Comparison of ENCODE assay signal across 16 cellular contexts in the genomic region with DNA sequence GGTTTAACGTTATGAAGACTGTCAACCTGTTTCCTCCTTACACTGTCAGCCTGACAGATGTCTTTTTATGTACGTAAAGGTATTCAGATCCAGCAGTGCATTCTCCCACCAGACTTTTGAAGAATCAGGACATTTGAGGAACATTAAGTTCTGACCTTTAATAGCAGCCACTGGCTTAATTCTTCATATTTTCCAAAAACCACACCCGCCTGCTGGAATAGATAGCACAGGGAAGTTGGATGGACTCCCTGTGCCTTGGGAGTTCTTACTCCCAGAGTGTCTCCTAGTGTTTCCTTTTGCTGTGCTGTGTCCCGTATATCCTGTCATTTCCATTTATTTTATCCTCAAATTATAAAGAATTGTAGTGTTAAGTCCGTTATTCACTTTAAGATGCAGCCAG.
A peak's percentile ranks its signal among the peaks of the same experiment; 100 is the strongest.
DNase-seq lines count a peak whose midpoint lies in the region; ATAC-seq and TF ChIP-seq lines count a peak whose summit lies in the region.
"Had no signal": no experiment of that assay in that cellular context is flagged by ENCODE, and none has a peak within 500 bp of the region (broad histone marks: within the 10 kb centered on the region; RNA-seq: fewer than 3 reads in every experiment).

No MANE protein-coding gene starts in this region.

- TF ChIP-seq EP300 in upper lobe of left lung (IDR thresholded peaks at IDR 0.05), result peak in 2 of 4 donors; percentile 87 to 90

- H3K36me3 Mint-ChIP-seq in activated CD4-positive, alpha-beta T cell treated with anti-CD3 and anti-CD28 coated beads, Interleukin-2, amount 10 ng/mL, durations not matched to agents 7 days and 5 days (ENCODE audit: low read depth), result peaks cover 6% of the 10 kb centered on the region
- no peaks in the 10 kb centered on the region for H3K36me3 Mint-ChIP-seq in type B pancreatic cell
- H3K36me3 Mint-ChIP-seq: neural progenitor cell had no signal

- no peak for DNase-seq in activated CD4-positive, alpha-beta T cell treated with anti-CD3 and anti-CD28 coated beads, Interleukin-2, amount 10 ng/mL, durations not matched to agents 7 days and 5 days
- DNase-seq in activated CD4-positive, alpha-beta T cell treated with anti-CD3 and anti-CD28 coated beads, Interleukin-2, amount 50 U/mL, for 48 hours, result no peak
- no peak for DNase-seq in right atrium auricular region (ENCODE audit: low spot score)
- no peak for DNase-seq in upper lobe of left lung
- DNase-seq in hypothalamus (lab: John Stamatoyannopoulos, UW), result no peak
- no peak for DNase-seq in type B pancreatic cell (ENCODE audit: extremely low spot score, unreplicated experiment)
- no peak for DNase-seq in RKO (ENCODE audit: low spot score)
- DNase-seq: brain microvascular endothelial cell, DMS79 treated with DMSO at 0.1 percent for 48 hours, NCI-H1694 treated with DMSO at 0.1 percent for 48 hours, NCI-H510A, SW 1271 had no signal

- TF ChIP-seq POLR2A in upper lobe of left lung (IDR thresholded peaks at IDR 0.05), result no peak

- H3K4me2 ChIP-seq in parathyroid adenoma (ENCODE audit: low read length), result peak overlapping the region; percentile 6
- H3K4me2 ChIP-seq: neural progenitor cell had no signal

- TF ChIP-seq CTCF in right atrium auricular region (IDR thresholded peaks at IDR 0.05), result no peak
- no peak for TF ChIP-seq CTCF in parathyroid adenoma (IDR thresholded peaks at IDR 0.05)
- TF ChIP-seq CTCF in upper lobe of left lung (IDR thresholded peaks at IDR 0.05), result no peak
- TF ChIP-seq CTCF in type B pancreatic cell (conservative IDR thresholded peaks at IDR 0.05), result no peak

- peaks cover 28% of the 10 kb centered on the region for H3K4me1 Mint-ChIP-seq in activated CD4-positive, alpha-beta T cell treated with anti-CD3 and anti-CD28 coated beads, Interleukin-2, amount 10 ng/mL, durations not matched to agents 7 days and 5 days
- H3K4me1 Mint-ChIP-seq in type B pancreatic cell (ENCODE audit: unreplicated experiment), result peaks cover 46% of the 10 kb centered on the region

- H3K27ac Mint-ChIP-seq in activated CD4-positive, alpha-beta T cell treated with anti-CD3 and anti-CD28 coated beads, Interleukin-2, amount 10 ng/mL, durations not matched to agents 7 days and 5 days, result peak overlapping the region; percentile 20
- no peak overlapping the region for H3K27ac Mint-ChIP-seq in type B pancreatic cell

- CTCF ChIA-PET in activated CD4-positive, alpha-beta T cell treated with anti-CD3 and anti-CD28 coated beads, Interleukin-2, amount 10 ng/mL, durations not matched to agents 7 days and 5 days (lab: Charles Lee), result no interaction called here

- POLR2A ChIA-PET in activated CD4-positive, alpha-beta T cell treated with anti-CD3 and anti-CD28 coated beads, Interleukin-2, amount 10 ng/mL, durations not matched to agents 7 days and 5 days (lab: Charles Lee), result no interaction called here

- H3K27me3 Mint-ChIP-seq in activated CD4-positive, alpha-beta T cell treated with anti-CD3 and anti-CD28 coated beads, Interleukin-2, amount 10 ng/mL, durations not matched to agents 7 days and 5 days, result no peaks in the 10 kb centered on the region
- no peaks in the 10 kb centered on the region for H3K27me3 Mint-ChIP-seq in type B pancreatic cell

- no peaks in the 10 kb centered on the region for H3K36me3 ChIP-seq in right atrium auricular region
- H3K36me3 ChIP-seq in parathyroid adenoma (ENCODE audit: control insufficient read depth, insufficient read depth, low read length), result no peaks in the 10 kb centered on the region
- no peaks in the 10 kb centered on the region for H3K36me3 ChIP-seq in upper lobe of left lung
- H3K36me3 ChIP-seq: brain microvascular endothelial cell, HAP-1, neural progenitor cell had no signal

- no peak overlapping the region for H3K4me3 Mint-ChIP-seq in activated CD4-positive, alpha-beta T cell treated with anti-CD3 and anti-CD28 coated beads, Interleukin-2, amount 10 ng/mL, durations not matched to agents 7 days and 5 days
- H3K4me3 Mint-ChIP-seq in type B pancreatic cell, result no peak overlapping the region
- H3K4me3 Mint-ChIP-seq: neural progenitor cell had no signal

- H3K27me3 ChIP-seq in right atrium auricular region, result no peaks in the 10 kb centered on the region
- no peaks in the 10 kb centered on the region for H3K27me3 ChIP-seq in parathyroid adenoma (ENCODE audit: control insufficient read depth, insufficient read depth, low read length)
- no peaks in the 10 kb centered on the region for H3K27me3 ChIP-seq in upper lobe of left lung
- H3K27me3 ChIP-seq: brain microvascular endothelial cell, neural progenitor cell had no signal

- WGBS in upper lobe of left lung, 2 donors, result 54 to 62% methylated on average over 5 of the region's 5 CpGs

- H3K4me3 ChIP-seq in right atrium auricular region, result no peak overlapping the region
- H3K4me3 ChIP-seq in parathyroid adenoma (ENCODE audit: low read depth, low read length), result no peak overlapping the region
- no peak overlapping the region for H3K4me3 ChIP-seq in upper lobe of left lung
- H3K4me3 ChIP-seq: HAP-1, neural progenitor cell had no signal

- ATAC-seq in upper lobe of left lung (ENCODE audit: low FRiP score in 2 of 2), result peak in 1 of 2 donors; percentile 75

- peaks cover 50% of the 10 kb centered on the region for H3K79me2 ChIP-seq in parathyroid adenoma

- H3K9me3 ChIP-seq in right atrium auricular region (no peaks in the 10 kb centered on the region), parathyroid adenoma (ENCODE audit: control insufficient read depth, low read length) (no peaks in the 10 kb centered on the region), upper lobe of left lung (no peaks in the 10 kb centered on the region)
- H3K9me3 ChIP-seq: HAP-1 had no signal

- H3K27ac ChIP-seq in right atrium auricular region, result peak overlapping the region; percentile 78 to 91
- H3K27ac ChIP-seq in parathyroid adenoma, result peak overlapping the region; percentile 68
- H3K27ac ChIP-seq in upper lobe of left lung, result peak overlapping the region; percentile 43 to 78 (median 68)
- H3K27ac ChIP-seq: 22Rv1, brain microvascular endothelial cell had no signal

- no peaks in the 10 kb centered on the region for H3K9me3 Mint-ChIP-seq in activated CD4-positive, alpha-beta T cell treated with anti-CD3 and anti-CD28 coated beads, Interleukin-2, amount 10 ng/mL, durations not matched to agents 7 days and 5 days
- no peaks in the 10 kb centered on the region for H3K9me3 Mint-ChIP-seq in type B pancreatic cell
- H3K9me3 Mint-ChIP-seq: neural progenitor cell had no signal

- H3K9ac ChIP-seq in parathyroid adenoma, result no peak overlapping the region
- H3K9ac ChIP-seq: neural progenitor cell had no signal

- peaks cover 0 to 100% of the 10 kb centered on the region in 2 donors for H3K4me1 ChIP-seq in right atrium auricular region
- peaks cover 16% of the 10 kb centered on the region for H3K4me1 ChIP-seq in parathyroid adenoma
- peaks cover 85 to 97% (median 91%) of the 10 kb centered on the region in 4 donors for H3K4me1 ChIP-seq in upper lobe of left lung

- H2AFZ ChIP-seq in parathyroid adenoma, result no peak overlapping the region
- H2AFZ ChIP-seq: neural progenitor cell had no signal
